In the genomic region with DNA sequence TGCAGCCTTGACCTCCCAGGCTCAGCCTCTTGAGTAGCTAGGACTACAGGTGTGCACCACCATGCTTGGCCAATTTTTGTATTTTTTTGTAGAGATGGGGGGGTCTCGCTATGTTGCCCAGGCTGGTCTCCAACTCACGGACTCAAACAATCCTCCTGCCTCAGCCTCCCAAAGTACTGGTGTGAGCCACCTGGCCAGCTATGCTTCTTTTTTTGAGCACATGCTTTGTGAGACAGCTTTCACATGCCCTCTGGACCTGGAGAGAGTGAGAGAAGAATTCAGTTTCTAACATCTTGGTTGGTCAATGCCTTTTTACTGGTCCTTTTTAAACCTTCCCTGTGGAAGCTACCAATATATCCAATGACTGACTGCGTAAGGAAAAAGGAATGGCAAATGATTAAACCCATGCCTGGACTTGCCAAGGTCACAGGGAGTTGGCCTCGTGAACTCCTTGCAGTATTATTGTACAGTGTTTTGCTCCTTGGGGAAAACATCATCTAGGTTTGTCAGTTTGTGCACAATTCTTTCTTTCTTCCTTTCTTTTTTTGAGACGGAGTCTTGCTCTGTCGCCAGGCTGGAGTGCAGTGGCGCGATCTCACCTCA, we compare ENCODE assay signal across 27 cellular contexts.
"Had no signal": no experiment of that assay in that cellular context is flagged by ENCODE, and none has a peak within 500 bp of the region (broad histone marks: within the 10 kb centered on the region; RNA-seq: fewer than 3 reads in every experiment).

No MANE protein-coding gene starts in this region.

- H3K4me3 ChIP-seq: colonic mucosa, esophagus squamous epithelium had no signal

- H3K36me3 Mint-ChIP-seq: activated CD4-positive, alpha-beta memory T cell treated with anti-CD3 and anti-CD28 coated beads for 36 hours; activated CD8-positive, alpha-beta memory T cell treated with anti-CD3 and anti-CD28 coated beads, Interleukin-2, amount 10 ng/mL, durations not matched to agents 7 days and 5 days; activated naive CD4-positive, alpha-beta T cell treated with anti-CD3 and anti-CD28 coated beads, Interleukin-2, amount 10 ng/mL, durations not matched to agents 7 days and 5 days had no signal

- H3K4me3 Mint-ChIP-seq: activated CD4-positive, alpha-beta memory T cell treated with anti-CD3 and anti-CD28 coated beads for 36 hours; activated CD4-positive, alpha-beta T cell treated with anti-CD3 and anti-CD28 coated beads for 36 hours; activated CD4-positive, alpha-beta T cell treated with anti-CD3 and anti-CD28 coated beads, Interleukin-2, amount 10 ng/mL, durations not matched to agents 24 days and 14 days; activated CD8-positive, alpha-beta memory T cell treated with anti-CD3 and anti-CD28 coated beads, Interleukin-2, amount 10 ng/mL, durations not matched to agents 7 days and 5 days; activated CD8-positive, alpha-beta T cell treated with anti-CD3 and anti-CD28 coated beads, Interleukin-2, amount 10 ng/mL, durations not matched to agents 7 days and 5 days; activated naive CD4-positive, alpha-beta T cell treated with anti-CD3 and anti-CD28 coated beads, Interleukin-2, amount 10 ng/mL, durations not matched to agents 7 days and 5 days; activated naive CD8-positive, alpha-beta T cell; activated T-helper 1 cell treated with anti-CD3 and anti-CD28 coated beads, Interleukin-12 subunit alpha, Interleukin-12 subunit beta, Interleukin-2, Interleukin-4 antibody, amounts not matched to agents 30 ng/mL and 10 ng/mL and 1 ng/mL, durations not matched to agents 14 hours and 24 hours and 36 hours had no signal

- H3K27ac Mint-ChIP-seq: activated CD4-positive, alpha-beta memory T cell treated with anti-CD3 and anti-CD28 coated beads for 36 hours; activated CD4-positive, alpha-beta T cell treated with anti-CD3 and anti-CD28 coated beads for 36 hours; activated CD4-positive, alpha-beta T cell treated with anti-CD3 and anti-CD28 coated beads, Interleukin-2, amount 10 ng/mL, durations not matched to agents 24 days and 14 days; activated CD8-positive, alpha-beta memory T cell treated with anti-CD3 and anti-CD28 coated beads, Interleukin-2, amount 10 ng/mL, durations not matched to agents 7 days and 5 days; activated CD8-positive, alpha-beta T cell treated with anti-CD3 and anti-CD28 coated beads, Interleukin-2, amount 10 ng/mL, durations not matched to agents 7 days and 5 days; activated naive CD4-positive, alpha-beta T cell treated with anti-CD3 and anti-CD28 coated beads, Interleukin-2, amount 10 ng/mL, durations not matched to agents 7 days and 5 days; activated naive CD8-positive, alpha-beta T cell; activated T-helper 1 cell treated with anti-CD3 and anti-CD28 coated beads, Interleukin-12 subunit alpha, Interleukin-12 subunit beta, Interleukin-2, Interleukin-4 antibody, amounts not matched to agents 30 ng/mL and 10 ng/mL and 1 ng/mL, durations not matched to agents 14 hours and 24 hours and 36 hours; activated T-helper 2 cell treated with anti-CD3 and anti-CD28 coated beads, Interferon-gamma antibody, Interleukin-2, Interleukin-4, amounts not matched to agents 10 μg/mL and 5 μg/mL and 100 μg/mL, durations not matched to agents 14 hours and 24 hours and 36 hours had no signal

- H3K36me3 ChIP-seq: brain microvascular endothelial cell, colonic mucosa, esophagus squamous epithelium had no signal

- H3K9me3 Mint-ChIP-seq: activated T-helper 2 cell treated with anti-CD3 and anti-CD28 coated beads, Interferon-gamma antibody, Interleukin-2, Interleukin-4, amounts not matched to agents 10 μg/mL and 5 μg/mL and 100 μg/mL, durations not matched to agents 14 hours and 24 hours and 36 hours had no signal

- H3K27ac ChIP-seq: brain microvascular endothelial cell, colonic mucosa, epithelial cell of prostate, esophagus squamous epithelium had no signal

- H3K4me1 Mint-ChIP-seq: activated CD4-positive, alpha-beta T cell treated with anti-CD3 and anti-CD28 coated beads for 36 hours; activated CD8-positive, alpha-beta memory T cell treated with anti-CD3 and anti-CD28 coated beads, Interleukin-2, amount 10 ng/mL, durations not matched to agents 7 days and 5 days had no signal

- H3K9me3 ChIP-seq: colonic mucosa had no signal

- H3K4me1 ChIP-seq: colonic mucosa, esophagus squamous epithelium had no signal

- DNase-seq: activated CD4-positive, alpha-beta memory T cell treated with anti-CD3 and anti-CD28 coated beads for 36 hours; activated CD4-positive, alpha-beta T cell treated with anti-CD3 and anti-CD28 coated beads for 36 hours; activated CD4-positive, alpha-beta T cell treated with anti-CD3 and anti-CD28 coated beads, Interleukin-2, amount 10 ng/mL, durations not matched to agents 24 days and 14 days; activated CD4-positive, CD25-positive, alpha-beta regulatory T cell; activated CD4-positive, CD25-positive, alpha-beta regulatory T cell treated with anti-CD3 and anti-CD28 coated beads, Interleukin-2, amount 50 U/mL, for 72 hours; activated CD8-positive, alpha-beta memory T cell treated with anti-CD3 and anti-CD28 coated beads, Interleukin-2, amount 10 ng/mL, durations not matched to agents 7 days and 5 days; activated CD8-positive, alpha-beta memory T cell treated with anti-CD3 and anti-CD28 coated beads, Interleukin-2, amount 50 U/mL, for 4 hours; activated CD8-positive, alpha-beta T cell treated with anti-CD3 and anti-CD28 coated beads, Interleukin-2, amount 10 ng/mL, durations not matched to agents 7 days and 5 days; activated effector memory CD4-positive, alpha-beta T cell treated with anti-CD3 and anti-CD28 coated beads, Interleukin-2, amount 50 U/mL, for 16 hours; activated naive CD4-positive, alpha-beta T cell; activated naive CD4-positive, alpha-beta T cell treated with anti-CD3 and anti-CD28 coated beads, Interleukin-2, amount 10 ng/mL, durations not matched to agents 7 days and 5 days; activated T-cell treated with anti-CD3 and anti-CD28 coated beads, Interleukin-2, amount 50 U/mL, for 1 hour; activated T-cell treated with anti-CD3 and anti-CD28 coated beads, Interleukin-2, amount 50 U/mL, for 48 hours; amniotic stem cell; anterior cingulate cortex; brain microvascular endothelial cell; caudate nucleus; colonic mucosa; effector CD8-positive, alpha-beta T cell; esophagus squamous epithelium; foreskin fibroblast; head of caudate nucleus; T-helper 2 cell had no signal

- ATAC-seq: activated CD4-positive, alpha-beta T cell treated with anti-CD3 and anti-CD28 coated beads for 36 hours; activated CD8-positive, alpha-beta memory T cell treated with anti-CD3 and anti-CD28 coated beads, Interleukin-2, amount 10 ng/mL, durations not matched to agents 7 days and 5 days; activated CD8-positive, alpha-beta T cell treated with anti-CD3 and anti-CD28 coated beads, Interleukin-2, amount 10 ng/mL, durations not matched to agents 7 days and 5 days had no signal

- H3K27me3 Mint-ChIP-seq: activated CD4-positive, alpha-beta T cell treated with anti-CD3 and anti-CD28 coated beads for 36 hours; activated CD4-positive, alpha-beta T cell treated with anti-CD3 and anti-CD28 coated beads, Interleukin-2, amount 10 ng/mL, durations not matched to agents 24 days and 14 days; activated CD8-positive, alpha-beta memory T cell treated with anti-CD3 and anti-CD28 coated beads, Interleukin-2, amount 10 ng/mL, durations not matched to agents 7 days and 5 days; activated naive CD8-positive, alpha-beta T cell had no signal

- H3K27me3 ChIP-seq: brain microvascular endothelial cell, colonic mucosa, esophagus squamous epithelium had no signal
